14 cellular contexts compared by ENCODE assay signal in genomic region chr21:31294691-31295090, GRCh38. TPM values are rescaled to one million over a fixed set of nuclear protein-coding genes. Genes with fewer than 3 reads are reported as not detected.
DNase-seq lines count a peak whose midpoint lies in the region; ATAC-seq and TF ChIP-seq lines count a peak whose summit lies in the region.
"Had no signal": no experiment of that assay in that cellular context is flagged by ENCODE, and none has a peak within 500 bp of the region (broad histone marks: within the 10 kb centered on the region; RNA-seq: fewer than 3 reads in every experiment).

No MANE protein-coding gene starts in this region.

- DNase-seq in activated CD4-positive, alpha-beta memory T cell treated with anti-CD3 and anti-CD28 coated beads for 36 hours = no peak
- DNase-seq in activated CD4-positive, alpha-beta memory T cell treated with anti-CD3 and anti-CD28 coated beads, Interleukin-2, amount 10 ng/mL, durations not matched to agents 7 days and 5 days = no peak
- DNase-seq in NCI-H2171 treated with DMSO at 0.1 percent for 48 hours (lab: John Stamatoyannopoulos, UW) = peak; percentile 85
- peak; percentile 43 to 47 for DNase-seq in cerebellar nuclear complex (lab: John Stamatoyannopoulos, UW)
- no peak for DNase-seq in osteocyte (ENCODE audit: extremely low spot score, unreplicated experiment)
- DNase-seq in natural killer cell = no peak
- DNase-seq: heart right ventricle, midbrain, NCI-H1048, NCI-H187 treated with DMSO at 0.1 percent for 48 hours, NCI-H345, NCI-H774 had no signal

- no peaks in the 10 kb centered on the region for H3K36me3 ChIP-seq in gastroesophageal sphincter
- H3K36me3 ChIP-seq: heart right ventricle had no signal

- H3K36me3 Mint-ChIP-seq in activated CD4-positive, alpha-beta memory T cell treated with anti-CD3 and anti-CD28 coated beads for 36 hours = peaks cover 10% of the 10 kb centered on the region
- peaks cover 15% of the 10 kb centered on the region for H3K36me3 Mint-ChIP-seq in activated CD4-positive, alpha-beta memory T cell treated with anti-CD3 and anti-CD28 coated beads, Interleukin-2, amount 10 ng/mL, durations not matched to agents 7 days and 5 days (ENCODE audit: low read depth)
- no peaks in the 10 kb centered on the region for H3K36me3 Mint-ChIP-seq in osteocyte (ENCODE audit: unreplicated experiment)
- H3K36me3 Mint-ChIP-seq in natural killer cell = no peaks in the 10 kb centered on the region

- TF ChIP-seq EP300 in gastroesophageal sphincter (IDR thresholded peaks at IDR 0.05) = no peak

- ATAC-seq in HG03521 (IDR thresholded peaks at IDR 0.05; ENCODE audit: unreplicated experiment) (no peak), gastroesophageal sphincter (no peak), natural killer cell (no peak)

- H3K9me3 Mint-ChIP-seq in activated CD4-positive, alpha-beta memory T cell treated with anti-CD3 and anti-CD28 coated beads for 36 hours = no peaks in the 10 kb centered on the region
- H3K9me3 Mint-ChIP-seq in activated CD4-positive, alpha-beta memory T cell treated with anti-CD3 and anti-CD28 coated beads, Interleukin-2, amount 10 ng/mL, durations not matched to agents 7 days and 5 days = peaks cover 13% of the 10 kb centered on the region
- H3K9me3 Mint-ChIP-seq in osteocyte (ENCODE audit: unreplicated experiment) (no peaks in the 10 kb centered on the region), natural killer cell (no peaks in the 10 kb centered on the region)

- H3K27me3 ChIP-seq in gastroesophageal sphincter = no peaks in the 10 kb centered on the region
- H3K27me3 ChIP-seq: heart right ventricle had no signal

- POLR2A ChIA-PET in activated CD4-positive, alpha-beta memory T cell treated with anti-CD3 and anti-CD28 coated beads for 36 hours (lab: Charles Lee) = interaction anchor here (0.6 to 1.1 kb wide), 3 partner anchors 32 to 984 kb away, joined by 4 to 5 read pairs (median 4); partner anchors contain the start of gene MIS18A
- POLR2A ChIA-PET in activated CD4-positive, alpha-beta memory T cell treated with anti-CD3 and anti-CD28 coated beads, Interleukin-2, amount 10 ng/mL, durations not matched to agents 7 days and 5 days (lab: Charles Lee) = no interaction called here

- no peak overlapping the region for H3K27ac ChIP-seq in gastroesophageal sphincter
- H3K27ac ChIP-seq: heart right ventricle had no signal

- H3K27ac Mint-ChIP-seq in activated CD4-positive, alpha-beta memory T cell treated with anti-CD3 and anti-CD28 coated beads for 36 hours = peak overlapping the region; percentile 70
- no peak overlapping the region for H3K27ac Mint-ChIP-seq in activated CD4-positive, alpha-beta memory T cell treated with anti-CD3 and anti-CD28 coated beads, Interleukin-2, amount 10 ng/mL, durations not matched to agents 7 days and 5 days
- H3K27ac Mint-ChIP-seq in osteocyte (ENCODE audit: unreplicated experiment) (peak overlapping the region; percentile 88), natural killer cell (no peak overlapping the region)

- H3K4me3 ChIP-seq in gastroesophageal sphincter = no peak overlapping the region
- H3K4me3 ChIP-seq: heart right ventricle had no signal

- TF ChIP-seq CTCF in osteocyte (IDR thresholded peaks at IDR 0.05) (no peak), gastroesophageal sphincter (IDR thresholded peaks at IDR 0.05) (no peak), natural killer cell (IDR thresholded peaks at IDR 0.05) (no peak)

- 95% methylated on average over 4 to 11 of the region's 11 CpGs for WGBS in gastroesophageal sphincter (ENCODE audit: low coverage in 1 of 2), 2 donors

- intact Hi-C loops in activated CD4-positive, alpha-beta memory T cell treated with anti-CD3 and anti-CD28 coated beads for 36 hours (cut with micrococcal nuclease) = loop anchor here (1.0 to 5.0 kb wide), 5 partner anchors 21 to 99 kb away; partner anchors contain the start of gene TIAM1
- intact Hi-C loops in natural killer cell (cut with micrococcal nuclease) = no loop called here

- no peak for TF ChIP-seq POLR2A in gastroesophageal sphincter (IDR thresholded peaks at IDR 0.05)

- H3K9me3 ChIP-seq in gastroesophageal sphincter = no peaks in the 10 kb centered on the region
- H3K9me3 ChIP-seq: heart right ventricle had no signal

- H3K4me3 Mint-ChIP-seq in activated CD4-positive, alpha-beta memory T cell treated with anti-CD3 and anti-CD28 coated beads for 36 hours = no peak overlapping the region
- no peak overlapping the region for H3K4me3 Mint-ChIP-seq in activated CD4-positive, alpha-beta memory T cell treated with anti-CD3 and anti-CD28 coated beads, Interleukin-2, amount 10 ng/mL, durations not matched to agents 7 days and 5 days
- H3K4me3 Mint-ChIP-seq in osteocyte (ENCODE audit: unreplicated experiment) (no peak overlapping the region), natural killer cell (no peak overlapping the region)

- CTCF ChIA-PET in activated CD4-positive, alpha-beta memory T cell treated with anti-CD3 and anti-CD28 coated beads for 36 hours (lab: Charles Lee) = no interaction called here
- CTCF ChIA-PET in activated CD4-positive, alpha-beta memory T cell treated with anti-CD3 and anti-CD28 coated beads, Interleukin-2, amount 10 ng/mL, durations not matched to agents 7 days and 5 days (lab: Charles Lee) = no interaction called here

- peaks cover 41% of the 10 kb centered on the region for H3K4me1 Mint-ChIP-seq in activated CD4-positive, alpha-beta memory T cell treated with anti-CD3 and anti-CD28 coated beads for 36 hours (ENCODE audit: low read depth)
- peaks cover 19% of the 10 kb centered on the region for H3K4me1 Mint-ChIP-seq in activated CD4-positive, alpha-beta memory T cell treated with anti-CD3 and anti-CD28 coated beads, Interleukin-2, amount 10 ng/mL, durations not matched to agents 7 days and 5 days
- H3K4me1 Mint-ChIP-seq in osteocyte (ENCODE audit: unreplicated experiment) (peaks cover 28% of the 10 kb centered on the region), natural killer cell (peaks cover 6 to 9% of the 10 kb centered on the region in 2 donors)

- no peaks in the 10 kb centered on the region for H3K27me3 Mint-ChIP-seq in activated CD4-positive, alpha-beta memory T cell treated with anti-CD3 and anti-CD28 coated beads for 36 hours
- no peaks in the 10 kb centered on the region for H3K27me3 Mint-ChIP-seq in activated CD4-positive, alpha-beta memory T cell treated with anti-CD3 and anti-CD28 coated beads, Interleukin-2, amount 10 ng/mL, durations not matched to agents 7 days and 5 days
- H3K27me3 Mint-ChIP-seq in osteocyte (ENCODE audit: unreplicated experiment) (no peaks in the 10 kb centered on the region), natural killer cell (ENCODE audit: low read depth in 2 of 2) (no peaks in the 10 kb centered on the region)

- no peaks in the 10 kb centered on the region for H3K4me1 ChIP-seq in gastroesophageal sphincter
- H3K4me1 ChIP-seq: heart right ventricle had no signal

RNA-seq across cellular contexts. Expression of gene TIAM1, which starts 49.4 kb away (rescaled TPM):
- 10 to 100 TPM; 74.8 to 74.9 TPM for total RNA-seq in activated CD4-positive, alpha-beta memory T cell treated with anti-CD3 and anti-CD28 coated beads for 36 hours
- 10 to 100 TPM; 57.6 to 60.6 TPM for total RNA-seq in activated CD4-positive, alpha-beta memory T cell treated with anti-CD3 and anti-CD28 coated beads, Interleukin-2, amount 10 ng/mL, durations not matched to agents 7 days and 5 days
- total RNA-seq in osteocyte (16.7 and 17.7 TPM in 2 replicates), gastroesophageal sphincter (10 to 100 TPM in 1 of 4 donors, 1 to 10 TPM in 3; 2.6 to 11.0 (median 6.9) TPM), natural killer cell (10 to 100 TPM; 19.1 to 32.3 (median 19.4) TPM)

Comparison
In these comparisons a context has a peak if more than half of its experiments do, and no peak if none do; other contexts are left out.
1. H3K27ac Mint-ChIP-seq: peak in activated CD4-positive, alpha-beta memory T cell treated with anti-CD3 and anti-CD28 coated beads for 36 hours (single experiment) and osteocyte (single experiment); none in activated CD4-positive, alpha-beta memory T cell treated with anti-CD3 and anti-CD28 coated beads, Interleukin-2, amount 10 ng/mL, durations not matched to agents 7 days and 5 days (single experiment) and natural killer cell (0 of 2).
2. DNase-seq: peak in NCI-H2171 treated with DMSO at 0.1 percent for 48 hours (single experiment) and cerebellar nuclear complex (2 of 2); none in activated CD4-positive, alpha-beta memory T cell treated with anti-CD3 and anti-CD28 coated beads for 36 hours (single experiment), activated CD4-positive, alpha-beta memory T cell treated with anti-CD3 and anti-CD28 coated beads, Interleukin-2, amount 10 ng/mL, durations not matched to agents 7 days and 5 days (single experiment), osteocyte (single experiment) and natural killer cell (single experiment).